In genomic region chr5:71932649-71933338, GRCh38 we compare ENCODE assay signal across 9 cellular contexts.
DNase-seq lines count a peak whose midpoint lies in the region; ATAC-seq, FAIRE-seq and TF ChIP-seq lines count a peak whose summit lies in the region.
"Had no signal": no experiment of that assay in that cellular context is flagged by ENCODE, and none has a peak within 500 bp of the region (broad histone marks: within the 10 kb centered on the region; RNA-seq: fewer than 3 reads in every experiment).

No MANE protein-coding gene starts in this region.

- H3K9me3 ChIP-seq in A673 (ENCODE audit: low read depth, low read length, poor library complexity, severe bottlenecking) (no peaks in the 10 kb centered on the region), upper lobe of right lung (no peaks in the 10 kb centered on the region)

- no peak for FAIRE-seq in D721Med (lab: Jason Lieb, UNC)
- FAIRE-seq: G401.6 had no signal

- H3K4me3 ChIP-seq in A673 (ENCODE audit: low read depth, low read length, poor library complexity, severe bottlenecking) (no peak overlapping the region), upper lobe of right lung (no peak overlapping the region)

- POLR2A ChIA-PET in A673 (lab: Charles Lee; ENCODE audit: low non-redundant PET): no interaction called here

- TF ChIP-seq CTCF in A673 (conservative IDR thresholded peaks at IDR 0.05; ENCODE audit: low read depth, low read length): no peak
- no peak for TF ChIP-seq CTCF in upper lobe of right lung (IDR thresholded peaks at IDR 0.05)
- TF ChIP-seq CTCF in D721Med (IDR thresholded peaks at IDR 0.05; ENCODE audit: insufficient read depth, missing control alignments): no peak

- no peaks in the 10 kb centered on the region for H3K4me1 ChIP-seq in A673 (ENCODE audit: insufficient read depth, low read length, poor library complexity, severe bottlenecking)
- H3K4me1 ChIP-seq in upper lobe of right lung: no peaks in the 10 kb centered on the region

- CTCF ChIA-PET in A673 (lab: Charles Lee): no interaction called here

- H3K36me3 ChIP-seq in A673 (ENCODE audit: insufficient read depth, low read length, poor library complexity, severe bottlenecking) (no peaks in the 10 kb centered on the region), upper lobe of right lung (no peaks in the 10 kb centered on the region)

- DNase-seq in A673 (ENCODE audit: low spot score) (peak; percentile 24), M059J (ENCODE audit: low read depth) (peak; percentile 95), cerebellar cortex (ENCODE audit: low spot score) (peak; percentile 74), left lobe of liver (ENCODE audit: low spot score) (peak; percentile 53), upper lobe of right lung (no peak), GDM1 (lab: John Stamatoyannopoulos, UW) (no peak), D721Med (ENCODE audit: insufficient read length, low spot score) (no peak)
- no peak for DNase-seq in stimulated activated CD4-positive, alpha-beta T cell treated with anti-CD3 and anti-CD28 coated beads, Interleukin-4, amount 100 ng/mL, for 4 hours

- H3K27me3 ChIP-seq in A673 (replicated peaks; ENCODE audit: insufficient read depth, low read depth, low read length, poor library complexity) (no peaks in the 10 kb centered on the region), upper lobe of right lung (no peaks in the 10 kb centered on the region)

- no TSS peak for BruUV-seq in A673 (replicated peaks; lab: Mats Ljungman, UMichigan)

- H3K27ac ChIP-seq in A673 (ENCODE audit: low read depth, low read length, poor library complexity, severe bottlenecking) (no peak overlapping the region), upper lobe of right lung (no peak overlapping the region)

- ATAC-seq in left lobe of liver (peak; percentile 83), upper lobe of right lung (peak; percentile 48)

- intact Hi-C loops in A673 (cut with micrococcal nuclease; ENCODE audit: unreplicated experiment) (no loop called here), upper lobe of right lung (cut with DNase I) (no loop called here)

Comparison
In these comparisons a context has a peak if more than half of its experiments do, and no peak if none do; other contexts are left out.
1. DNase-seq: peak in A673 (single experiment), M059J (single experiment), cerebellar cortex (single experiment) and left lobe of liver (single experiment); none in upper lobe of right lung (single experiment), GDM1 (single experiment), D721Med (single experiment) and stimulated activated CD4-positive, alpha-beta T cell treated with anti-CD3 and anti-CD28 coated beads, Interleukin-4, amount 100 ng/mL, for 4 hours (0 of 2).